Comparison of ENCODE assay signal across 10 cellular contexts in genomic region chr19:33193269-33193863, GRCh38. TPM values are rescaled to one million over a fixed set of nuclear protein-coding genes. Genes with fewer than 3 reads are reported as not detected.
DNase-seq lines count a peak whose midpoint lies in the region; ATAC-seq and TF ChIP-seq lines count a peak whose summit lies in the region.
"Had no signal": no experiment of that assay in that cellular context is flagged by ENCODE, and none has a peak within 500 bp of the region (broad histone marks: within the 10 kb centered on the region; RNA-seq: fewer than 3 reads in every experiment).

No MANE protein-coding gene starts in this region.

- H3K36me3 ChIP-seq in SK-N-SH (replicated peaks in 1 of 2; ENCODE audit: control insufficient read depth in 1 of 2, insufficient read depth in 2 of 2, low read length in 1 of 2): peaks cover 0 to 3% of the 10 kb centered on the region in 2 experiments
- no peaks in the 10 kb centered on the region for H3K36me3 ChIP-seq in PC-3 (ENCODE audit: low read depth, low read length)
- H3K36me3 ChIP-seq in skeletal muscle satellite cell (ENCODE audit: insufficient read depth, low read length): peaks cover 5% of the 10 kb centered on the region
- H3K36me3 ChIP-seq: SJSA1 had no signal

- H3K4me3 ChIP-seq in SK-N-SH (ENCODE audit: low read depth in 2 of 2, low read length in 1 of 2) (peak overlapping the region in 1 of 2 experiments; percentile 66; a peak in 2 of 4 replicates), PC-3 (ENCODE audit: low read length) (no peak overlapping the region), fibroblast of the aortic adventitia (ENCODE audit: low read depth, low read length) (peak overlapping the region; percentile 11), skeletal muscle satellite cell (ENCODE audit: low read length) (peak overlapping the region; percentile 82)
- H3K4me3 ChIP-seq: SJSA1 had no signal

- H3F3A ChIP-seq in SK-N-SH (replicated peaks; ENCODE audit: insufficient read depth) (no peaks in the 10 kb centered on the region), PC-3 (ENCODE audit: low read length, unreplicated experiment) (no peaks in the 10 kb centered on the region)

- no peak for TF ChIP-seq CTCF in SK-N-SH (IDR thresholded peaks at IDR 0.05)
- TF ChIP-seq CTCF in PC-3 (conservative IDR thresholded peaks at IDR 0.05; ENCODE audit: low read depth, low read length): no peak
- no peak for TF ChIP-seq CTCF in fibroblast of the aortic adventitia (IDR thresholded peaks at IDR 0.05; ENCODE audit: insufficient read depth, low read length)

- H3K9ac ChIP-seq in SK-N-SH: no peak overlapping the region
- H3K9ac ChIP-seq in PC-3 (ENCODE audit: low read length): no peak overlapping the region
- H3K9ac ChIP-seq in skeletal muscle satellite cell (ENCODE audit: low read depth, low read length): no peak overlapping the region

- H3K9me3 ChIP-seq in SK-N-SH: no peaks in the 10 kb centered on the region
- no peaks in the 10 kb centered on the region for H3K9me3 ChIP-seq in PC-3 (ENCODE audit: low read length)
- H3K9me3 ChIP-seq in skeletal muscle satellite cell (replicated peaks; ENCODE audit: low read length): no peaks in the 10 kb centered on the region
- H3K9me3 ChIP-seq: SJSA1 had no signal

- H3K27me3 ChIP-seq in SK-N-SH (ENCODE audit: insufficient read depth) (no peaks in the 10 kb centered on the region), PC-3 (ENCODE audit: low read length) (no peaks in the 10 kb centered on the region), skeletal muscle satellite cell (ENCODE audit: control insufficient read depth, insufficient read depth, low read length) (peaks cover 26% of the 10 kb centered on the region)

- DNase-seq in SK-N-SH (no peak), PC-3 (no peak), fibroblast of the aortic adventitia (ENCODE audit: low read depth) (no peak)
- DNase-seq in stimulated activated CD4-positive, alpha-beta T cell treated with anti-CD3 and anti-CD28 coated beads, Interleukin-4, amount 100 ng/mL, for 4 hours: no peak
- DNase-seq: erythroblast had no signal

- CTCF ChIA-PET in SK-N-SH (lab: Yijun Ruan, JAX): interaction anchor here (0.7 to 6.5 kb wide), 2 partner anchors 9 to 69 kb away, joined by 3 to 44 read pairs; no protein-coding TSS in a partner anchor
- CTCF ChIA-PET in PC-3 (lab: Charles Lee): no interaction called here

- H3K4me1 ChIP-seq in SK-N-SH (ENCODE audit: control insufficient read depth in 1 of 2, insufficient read depth in 2 of 2, low read depth in 1 of 2, low read length in 1 of 2) (peaks cover 0 to 13% of the 10 kb centered on the region in 2 experiments; a peak in 1 of 4 replicates), PC-3 (ENCODE audit: insufficient read depth, low read length) (no peaks in the 10 kb centered on the region), skeletal muscle satellite cell (ENCODE audit: control insufficient read depth, insufficient read depth, low read length) (peaks cover 7% of the 10 kb centered on the region)

- no TSS peak for BruUV-seq in PC-3 (replicated peaks; lab: Mats Ljungman, UMichigan)

- intact Hi-C loops in PC-3 (cut with micrococcal nuclease): no loop called here

- ATAC-seq in SK-N-SH treated with all-trans-retinoic acid at 6 μM for 48 hours (no peak), PC-3 (no peak), GM18858 (IDR thresholded peaks at IDR 0.05; ENCODE audit: unreplicated experiment) (no peak), GM21515 (IDR thresholded peaks at IDR 0.05; ENCODE audit: unreplicated experiment) (no peak)

- H3K27ac ChIP-seq in SK-N-SH (ENCODE audit: low read depth in 2 of 2, low read length in 1 of 2) (peak overlapping the region in 1 of 2 experiments; percentile 50; a peak in 1 of 4 replicates), PC-3 (ENCODE audit: low read length) (no peak overlapping the region)
- H3K27ac ChIP-seq: SJSA1 had no signal

- WGBS in SK-N-SH (ENCODE audit: low lambda C conversion rate): 93% methylated on average over 7 of the region's 8 CpGs

- H3K4me2 ChIP-seq in SK-N-SH: peak overlapping the region; percentile 62; the same call in 1 of the 2 replicates
- peak overlapping the region; percentile 57 for H3K4me2 ChIP-seq in PC-3 (ENCODE audit: low read length)
- H3K4me2 ChIP-seq in skeletal muscle satellite cell (ENCODE audit: low read length): peak overlapping the region; percentile 59

- H4K20me1 ChIP-seq in SK-N-SH (ENCODE audit: insufficient read depth) (0 out of 2 replicates have a peak, but pooled peaks cover 5% of the 10 kb centered on the region), PC-3 (ENCODE audit: low read length) (no peaks in the 10 kb centered on the region)

- no peaks in the 10 kb centered on the region for H3K79me2 ChIP-seq in SK-N-SH (ENCODE audit: insufficient read depth)
- H3K79me2 ChIP-seq in PC-3 (ENCODE audit: low read length): no peaks in the 10 kb centered on the region

- no peak overlapping the region for H2AFZ ChIP-seq in SK-N-SH (ENCODE audit: low read depth)
- no peak overlapping the region for H2AFZ ChIP-seq in PC-3 (ENCODE audit: low read length)

- no peak for TF ChIP-seq RAD21 in SK-N-SH (IDR thresholded peaks at IDR 0.05; ENCODE audit: low read length)

- POLR2A ChIA-PET in SK-N-SH (lab: Yijun Ruan, JAX) (no interaction called here), PC-3 (lab: Charles Lee; ENCODE audit: unreplicated experiment) (no interaction called here)

- TF ChIP-seq EP300 in SK-N-SH (IDR thresholded peaks at IDR 0.05; ENCODE audit: borderline replicate concordance in 1 of 2, low read depth in 1 of 2, low read length in 1 of 2): no peak

- H3K9me2 ChIP-seq in SK-N-SH (no peaks in the 10 kb centered on the region), PC-3 (replicated peaks; ENCODE audit: low read length) (no peaks in the 10 kb centered on the region)

TF ChIP-seq in SK-N-SH, 30 proteins besides CTCF, POLR2A, EP300 and RAD21:
- TF ChIP-seq GATA2 (CRISPR knock-in tag; IDR thresholded peaks at IDR 0.05): no peak
- no peak for TF ChIP-seq POLR2AphosphoS5 (IDR thresholded peaks at IDR 0.05; ENCODE audit: low read depth, low read length)

TF ChIP-seq in SK-N-SH treated with all-trans-retinoic acid at 6 μM for 48 hours, 23 proteins besides CTCF, POLR2A, EP300 and RAD21:
- TF ChIP-seq, protein P1, sequence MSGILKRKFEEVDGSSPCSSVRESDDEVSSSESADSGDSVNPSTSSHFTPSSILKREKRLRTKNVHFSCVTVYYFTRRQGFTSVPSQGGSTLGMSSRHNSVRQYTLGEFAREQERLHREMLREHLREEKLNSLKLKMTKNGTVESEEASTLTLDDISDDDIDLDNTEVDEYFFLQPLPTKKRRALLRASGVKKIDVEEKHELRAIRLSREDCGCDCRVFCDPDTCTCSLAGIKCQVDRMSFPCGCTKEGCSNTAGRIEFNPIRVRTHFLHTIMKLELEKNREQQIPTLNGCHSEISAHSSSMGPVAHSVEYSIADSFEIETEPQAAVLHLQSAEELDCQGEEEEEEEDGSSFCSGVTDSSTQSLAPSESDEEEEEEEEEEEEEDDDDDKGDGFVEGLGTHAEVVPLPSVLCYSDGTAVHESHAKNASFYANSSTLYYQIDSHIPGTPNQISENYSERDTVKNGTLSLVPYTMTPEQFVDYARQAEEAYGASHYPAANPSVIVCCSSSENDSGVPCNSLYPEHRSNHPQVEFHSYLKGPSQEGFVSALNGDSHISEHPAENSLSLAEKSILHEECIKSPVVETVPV (CRISPR knock-in tag; IDR thresholded peaks at IDR 0.05): no peak
- TF ChIP-seq ZFP3 (CRISPR knock-in tag; IDR thresholded peaks at IDR 0.05) (no peak), PATZ1 (CRISPR knock-in tag; IDR thresholded peaks at IDR 0.05; ENCODE audit: borderline replicate concordance) (no peak), OSR1 (CRISPR knock-in tag; IDR thresholded peaks at IDR 0.05) (no peak), CREB5 (CRISPR knock-in tag; IDR thresholded peaks at IDR 0.05; ENCODE audit: low read depth) (no peak), ISL1 (CRISPR knock-in tag; IDR thresholded peaks at IDR 0.05) (no peak), ZNF70 (CRISPR knock-in tag; IDR thresholded peaks at IDR 0.05) (no peak), BACH2 (CRISPR knock-in tag; IDR thresholded peaks at IDR 0.05; ENCODE audit: borderline replicate concordance) (no peak), RARB (CRISPR knock-in tag; IDR thresholded peaks at IDR 0.05) (no peak)
TF ChIP-seq in SK-N-SH treated with all-trans-retinoic acid at 6 μM for 48 hours: peak in this region for 0.

RNA-seq across cellular contexts. Expression of gene LRP3, which starts 0.8 kb away (rescaled TPM):
- polyA plus RNA-seq in SK-N-SH (2012; rRNA removed): 7.5 and 8.2 TPM in 2 replicates
- polyA plus RNA-seq in SK-N-SH (2012; cell fraction: cytosol; rRNA removed): 3.6 and 7.8 TPM in 2 replicates
- 8.9 and 11.2 TPM in 2 replicates for polyA plus RNA-seq in SK-N-SH (2012; cell fraction: nucleus; rRNA removed)
- total RNA-seq in PC-3 (2014; rRNA removed): 20.4 and 25.9 TPM in 2 replicates
- 15.0 and 33.2 TPM in 2 replicates for total RNA-seq in fibroblast of the aortic adventitia (ENCODE audit: low replicate concordance)
- total RNA-seq in skeletal muscle satellite cell (2012; rRNA removed): 26.9 and 28.8 TPM in 2 replicates

RNA-seq across cellular contexts. Expression of gene SLC7A10, which starts 32.3 kb away (rescaled TPM):
- 0.02 TPM in 1 of 2 replicates, not detected in the other for polyA plus RNA-seq in SK-N-SH (2012; rRNA removed)
- polyA plus RNA-seq in SK-N-SH (2012; cell fraction: cytosol; rRNA removed): not detected in 2 replicates
- 0.07 TPM in 1 of 2 replicates, not detected in the other for polyA plus RNA-seq in SK-N-SH (2012; cell fraction: nucleus; rRNA removed)
- total RNA-seq in PC-3 (2014; rRNA removed) (not detected in 2 replicates), fibroblast of the aortic adventitia (ENCODE audit: low replicate concordance) (not detected in 2 replicates)
- not detected in 2 replicates for total RNA-seq in skeletal muscle satellite cell (2012; rRNA removed)
- total RNA-seq: SJSA1 had no signal
